In genomic region chr2:162582357-162582798, GRCh38 we compare ENCODE assay signal across 13 cellular contexts.
A peak's percentile ranks its signal among the peaks of the same experiment; 100 is the strongest.
DNase-seq lines count a peak whose midpoint lies in the region; ATAC-seq and TF ChIP-seq lines count a peak whose summit lies in the region.
"Had no signal": no experiment of that assay in that cellular context is flagged by ENCODE, and none has a peak within 500 bp of the region (broad histone marks: within the 10 kb centered on the region; RNA-seq: fewer than 3 reads in every experiment).

No MANE protein-coding gene starts in this region.

- no peaks in the 10 kb centered on the region for H3K27me3 Mint-ChIP-seq in mesothelial cell of epicardium (ENCODE audit: low read depth)
- H3K27me3 Mint-ChIP-seq: activated naive CD8-positive, alpha-beta T cell treated with anti-CD3 and anti-CD28 coated beads, Interleukin-2, amount 10 ng/mL, durations not matched to agents 7 days and 5 days; natural killer cell treated with Interleukin-12 subunit alpha and Interleukin-12 subunit beta and Interleukin-15 and Interleukin-18, amount 100 ng/mL, for 72 hours had no signal

- TF ChIP-seq CTCF in omental fat pad (IDR thresholded peaks at IDR 0.05) (no peak), mesothelial cell of epicardium (IDR thresholded peaks at IDR 0.05; ENCODE audit: unreplicated experiment) (no peak)

- no peaks in the 10 kb centered on the region for H3K36me3 Mint-ChIP-seq in mesothelial cell of epicardium
- H3K36me3 Mint-ChIP-seq: activated naive CD8-positive, alpha-beta T cell treated with anti-CD3 and anti-CD28 coated beads, Interleukin-2, amount 10 ng/mL, durations not matched to agents 7 days and 5 days; natural killer cell treated with Interleukin-12 subunit alpha and Interleukin-12 subunit beta and Interleukin-15 and Interleukin-18, amount 100 ng/mL, for 72 hours had no signal

- no peak overlapping the region for H3K27ac Mint-ChIP-seq in mesothelial cell of epicardium
- H3K27ac Mint-ChIP-seq: activated naive CD8-positive, alpha-beta T cell treated with anti-CD3 and anti-CD28 coated beads, Interleukin-2, amount 10 ng/mL, durations not matched to agents 7 days and 5 days; natural killer cell treated with Interleukin-12 subunit alpha and Interleukin-12 subunit beta and Interleukin-15 and Interleukin-18, amount 100 ng/mL, for 72 hours had no signal

- ATAC-seq in HG03175 (IDR thresholded peaks at IDR 0.05; ENCODE audit: unreplicated experiment) (no peak), omental fat pad (ENCODE audit: low FRiP score) (no peak)
- ATAC-seq: natural killer cell treated with Interleukin-12 subunit alpha and Interleukin-12 subunit beta and Interleukin-15 and Interleukin-18, amount 100 ng/mL, for 72 hours had no signal

- no peak overlapping the region for H3K4me3 Mint-ChIP-seq in mesothelial cell of epicardium
- H3K4me3 Mint-ChIP-seq: activated naive CD8-positive, alpha-beta T cell treated with anti-CD3 and anti-CD28 coated beads, Interleukin-2, amount 10 ng/mL, durations not matched to agents 7 days and 5 days; natural killer cell treated with Interleukin-12 subunit alpha and Interleukin-12 subunit beta and Interleukin-15 and Interleukin-18, amount 100 ng/mL, for 72 hours had no signal

- DNase-seq in A172 (ENCODE audit: low spot score) (peak; percentile 59), HT-29 (ENCODE audit: low spot score) (peak; percentile 29), OCI-M1 (lab: John Stamatoyannopoulos, UW) (peak; percentile 41), iris pigment epithelial cell (ENCODE audit: low read depth) (peak; percentile 60), omental fat pad (ENCODE audit: low spot score) (no peak), amniotic stem cell (lab: John Stamatoyannopoulos, UW) (no peak), mesothelial cell of epicardium (ENCODE audit: low spot score in 2 of 2, unreplicated experiment in 2 of 2) (no peak)
- DNase-seq: activated CD8-positive, alpha-beta memory T cell treated with anti-CD3 and anti-CD28 coated beads for 24 hours; activated naive CD8-positive, alpha-beta T cell treated with anti-CD3 and anti-CD28 coated beads, Interleukin-2, amount 10 ng/mL, durations not matched to agents 7 days and 5 days; AML-193; effector memory CD4-positive, alpha-beta T cell had no signal

- H3K4me1 Mint-ChIP-seq in mesothelial cell of epicardium, result peaks cover 14% of the 10 kb centered on the region
- H3K4me1 Mint-ChIP-seq: activated naive CD8-positive, alpha-beta T cell treated with anti-CD3 and anti-CD28 coated beads, Interleukin-2, amount 10 ng/mL, durations not matched to agents 7 days and 5 days had no signal

- H3K9me3 Mint-ChIP-seq in mesothelial cell of epicardium, result no peaks in the 10 kb centered on the region
- H3K9me3 Mint-ChIP-seq: activated naive CD8-positive, alpha-beta T cell treated with anti-CD3 and anti-CD28 coated beads, Interleukin-2, amount 10 ng/mL, durations not matched to agents 7 days and 5 days had no signal

Comparison
In these comparisons a context has a peak if more than half of its experiments do, and no peak if none do; other contexts are left out.
1. DNase-seq: peak in A172 (single experiment), HT-29 (single experiment), OCI-M1 (single experiment) and iris pigment epithelial cell (single experiment); none in omental fat pad (single experiment), amniotic stem cell (single experiment) and mesothelial cell of epicardium (0 of 2).